Comparison of ENCODE assay signal across 14 cellular contexts in genomic region chr10:59284111-59284975, GRCh38.
DNase-seq lines count a peak whose midpoint lies in the region; TF ChIP-seq lines count a peak whose summit lies in the region.
"Had no signal": no experiment of that assay in that cellular context is flagged by ENCODE, and none has a peak within 500 bp of the region (broad histone marks: within the 10 kb centered on the region; RNA-seq: fewer than 3 reads in every experiment).

No MANE protein-coding gene starts in this region.

- H3K4me2 ChIP-seq in SK-N-SH (no peak overlapping the region), neural cell (ENCODE audit: low read length) (no peak overlapping the region)

- H3K9ac ChIP-seq in SK-N-SH, result no peak overlapping the region
- H3K9ac ChIP-seq in endocrine pancreas (ENCODE audit: control insufficient read depth, insufficient read depth, low read length), result no peak overlapping the region
- H3K9ac ChIP-seq in neural cell (ENCODE audit: low read length), result peak overlapping the region; percentile 42

- POLR2A ChIA-PET in SK-N-SH (lab: Yijun Ruan, JAX), result interaction anchor here (1.1 kb wide), 2 partner anchors 16 to 78 kb away, joined by 4 read pairs; partner anchors contain the start of gene FAM13C

- peak overlapping the region; percentile 53 for H3K27ac Mint-ChIP-seq in type B pancreatic cell
- no peak overlapping the region for H3K27ac Mint-ChIP-seq in activated T-helper 1 cell treated with anti-CD3 and anti-CD28 coated beads, Interleukin-12 subunit alpha, Interleukin-12 subunit beta, Interleukin-2, Interleukin-4 antibody, amounts not matched to agents 30 ng/mL and 10 ng/mL and 1 ng/mL, durations not matched to agents 14 hours and 24 hours and 36 hours

- H3K4me1 Mint-ChIP-seq in type B pancreatic cell (ENCODE audit: unreplicated experiment), result peaks cover 18% of the 10 kb centered on the region
- no peaks in the 10 kb centered on the region for H3K4me1 Mint-ChIP-seq in activated T-helper 1 cell treated with anti-CD3 and anti-CD28 coated beads, Interleukin-12 subunit alpha, Interleukin-12 subunit beta, Interleukin-2, Interleukin-4 antibody, amounts not matched to agents 30 ng/mL and 10 ng/mL and 1 ng/mL, durations not matched to agents 14 hours and 24 hours and 36 hours (ENCODE audit: low read depth)

- H3K9me3 Mint-ChIP-seq in type B pancreatic cell, result no peaks in the 10 kb centered on the region
- H3K9me3 Mint-ChIP-seq in activated T-helper 1 cell treated with anti-CD3 and anti-CD28 coated beads, Interleukin-12 subunit alpha, Interleukin-12 subunit beta, Interleukin-2, Interleukin-4 antibody, amounts not matched to agents 30 ng/mL and 10 ng/mL and 1 ng/mL, durations not matched to agents 14 hours and 24 hours and 36 hours, result no peaks in the 10 kb centered on the region

- H3K9me2 ChIP-seq in SK-N-SH (no peaks in the 10 kb centered on the region), neural cell (ENCODE audit: insufficient read depth, low read length) (no peaks in the 10 kb centered on the region)

- H3K4me3 ChIP-seq in SK-N-SH (ENCODE audit: low read depth in 2 of 2, low read length in 1 of 2) (no peak overlapping the region), endocrine pancreas (ENCODE audit: control insufficient read depth, insufficient read depth, low read length) (peak overlapping the region; percentile 55), neural cell (ENCODE audit: low read length) (peak overlapping the region; percentile 40)
- H3K4me3 ChIP-seq: ovary, smooth muscle cell, suprapubic skin had no signal

- intact Hi-C loops in activated T-helper 1 cell treated with anti-CD3 and anti-CD28 coated beads, Interleukin-12 subunit alpha, Interleukin-12 subunit beta, Interleukin-2, Interleukin-4 antibody, amounts not matched to agents 30 ng/mL and 10 ng/mL and 1 ng/mL, durations not matched to agents 14 hours and 24 hours and 36 hours (cut with micrococcal nuclease), result no loop called here

- no peak overlapping the region for H3K4me3 Mint-ChIP-seq in type B pancreatic cell
- no peak overlapping the region for H3K4me3 Mint-ChIP-seq in activated T-helper 1 cell treated with anti-CD3 and anti-CD28 coated beads, Interleukin-12 subunit alpha, Interleukin-12 subunit beta, Interleukin-2, Interleukin-4 antibody, amounts not matched to agents 30 ng/mL and 10 ng/mL and 1 ng/mL, durations not matched to agents 14 hours and 24 hours and 36 hours

- TF ChIP-seq RAD21 in SK-N-SH (IDR thresholded peaks at IDR 0.05; ENCODE audit: low read length) (no peak), neural cell (conservative IDR thresholded peaks at IDR 0.05) (no peak)

- TF ChIP-seq EP300 in SK-N-SH (IDR thresholded peaks at IDR 0.05; ENCODE audit: borderline replicate concordance in 1 of 2, low read depth in 1 of 2, low read length in 1 of 2) (no peak), neural cell (conservative IDR thresholded peaks at IDR 0.05; ENCODE audit: poor library complexity, severe bottlenecking) (no peak)

- peaks cover 9% of the 10 kb centered on the region for H3K36me3 Mint-ChIP-seq in type B pancreatic cell
- H3K36me3 Mint-ChIP-seq in activated T-helper 1 cell treated with anti-CD3 and anti-CD28 coated beads, Interleukin-12 subunit alpha, Interleukin-12 subunit beta, Interleukin-2, Interleukin-4 antibody, amounts not matched to agents 30 ng/mL and 10 ng/mL and 1 ng/mL, durations not matched to agents 14 hours and 24 hours and 36 hours (ENCODE audit: low read depth), result no peaks in the 10 kb centered on the region

- H3K27me3 ChIP-seq in SK-N-SH (ENCODE audit: insufficient read depth), result no peaks in the 10 kb centered on the region
- H3K27me3 ChIP-seq in endocrine pancreas (ENCODE audit: control insufficient read depth, insufficient read depth, low read length), result no peaks in the 10 kb centered on the region
- H3K27me3 ChIP-seq in neural cell (ENCODE audit: insufficient read depth, low read depth, low read length), result no peaks in the 10 kb centered on the region
- H3K27me3 ChIP-seq: BE2C, ovary, suprapubic skin had no signal

- no peaks in the 10 kb centered on the region for H3K79me2 ChIP-seq in SK-N-SH (ENCODE audit: insufficient read depth)
- H3K79me2 ChIP-seq in neural cell (replicated peaks; ENCODE audit: insufficient read depth, low read length), result no peaks in the 10 kb centered on the region

- H3K36me3 ChIP-seq in SK-N-SH (replicated peaks in 1 of 2; ENCODE audit: control insufficient read depth in 1 of 2, insufficient read depth in 2 of 2, low read length in 1 of 2) (peaks cover 7 to 9% of the 10 kb centered on the region in 2 experiments), endocrine pancreas (ENCODE audit: control insufficient read depth, insufficient read depth, low read length) (no peaks in the 10 kb centered on the region), neural cell (ENCODE audit: insufficient read depth, low read length) (peaks cover 12% of the 10 kb centered on the region)
- H3K36me3 ChIP-seq: BE2C, ovary, suprapubic skin had no signal

- H3K9me3 ChIP-seq in SK-N-SH (no peaks in the 10 kb centered on the region), endocrine pancreas (ENCODE audit: control insufficient read depth, low read length) (no peaks in the 10 kb centered on the region), neural cell (ENCODE audit: low read length) (no peaks in the 10 kb centered on the region)
- H3K9me3 ChIP-seq: BE2C, ovary, suprapubic skin had no signal

- DNase-seq in SK-N-SH (peak; percentile 14), type B pancreatic cell (ENCODE audit: extremely low spot score, unreplicated experiment) (no peak), T-helper 1 cell (no peak)
- no peak for DNase-seq in activated CD4-positive, alpha-beta T cell treated with anti-CD3 and anti-CD28 coated beads, Interleukin-2, amount 50 U/mL, for 1 hour
- DNase-seq in activated T-helper 1 cell treated with anti-CD3 and anti-CD28 coated beads, Interleukin-12 subunit alpha, Interleukin-12 subunit beta, Interleukin-2, Interleukin-4 antibody, amounts not matched to agents 30 ng/mL and 10 ng/mL and 1 ng/mL, durations not matched to agents 14 hours and 24 hours and 36 hours (ENCODE audit: low spot score), result no peak
- DNase-seq: activated effector memory CD4-positive, alpha-beta T cell treated with anti-CD3 and anti-CD28 coated beads, Interleukin-2, amount 50 U/mL, for 16 hours; left ventricle myocardium superior; stimulated activated CD4-positive, alpha-beta T cell treated with anti-CD3 and anti-CD28 coated beads, Interleukin-4, amount 100 ng/mL, for 24 hours had no signal

- H3F3A ChIP-seq in SK-N-SH (replicated peaks; ENCODE audit: insufficient read depth) (no peaks in the 10 kb centered on the region), neural cell (ENCODE audit: insufficient read depth, low read length, poor library complexity, severe bottlenecking) (peaks cover 3% of the 10 kb centered on the region)

- TF ChIP-seq CTCF in SK-N-SH (IDR thresholded peaks at IDR 0.05) (no peak), neural cell (IDR thresholded peaks at IDR 0.05; ENCODE audit: poor library complexity, severe bottlenecking) (no peak), type B pancreatic cell (conservative IDR thresholded peaks at IDR 0.05) (no peak)

- CTCF ChIA-PET in SK-N-SH (lab: Yijun Ruan, JAX), result interaction anchor here (0.7 kb wide), 1 partner anchor 296 kb away, joined by 3 read pairs; no protein-coding TSS in a partner anchor

- H4K20me1 ChIP-seq in SK-N-SH (ENCODE audit: insufficient read depth), result no peaks in the 10 kb centered on the region
- no peaks in the 10 kb centered on the region for H4K20me1 ChIP-seq in neural cell (ENCODE audit: insufficient read depth)

- H3K27ac ChIP-seq in SK-N-SH (ENCODE audit: low read depth in 2 of 2, low read length in 1 of 2), result peak overlapping the region in 1 of 2 experiments; percentile 58; a peak in 2 of 4 replicates
- peak overlapping the region; percentile 58 for H3K27ac ChIP-seq in neural cell (ENCODE audit: low read length)
- H3K27ac ChIP-seq: ovary, suprapubic skin had no signal

- peaks cover 0 to 14% of the 10 kb centered on the region in 2 experiments; a peak in 1 of 4 replicates for H3K4me1 ChIP-seq in SK-N-SH (ENCODE audit: control insufficient read depth in 1 of 2, insufficient read depth in 2 of 2, low read depth in 1 of 2, low read length in 1 of 2)
- H3K4me1 ChIP-seq in endocrine pancreas (ENCODE audit: control insufficient read depth, insufficient read depth, low read length), result no peaks in the 10 kb centered on the region

- WGBS in SK-N-SH (ENCODE audit: low lambda C conversion rate), result 58% methylated on average over 7 of the region's 7 CpGs

- H2AFZ ChIP-seq in SK-N-SH (ENCODE audit: low read depth), result no peak overlapping the region
- H2AFZ ChIP-seq in neural cell (ENCODE audit: low read depth, low read length), result no peak overlapping the region

- H3K27me3 Mint-ChIP-seq in type B pancreatic cell, result no peaks in the 10 kb centered on the region
- H3K27me3 Mint-ChIP-seq in activated T-helper 1 cell treated with anti-CD3 and anti-CD28 coated beads, Interleukin-12 subunit alpha, Interleukin-12 subunit beta, Interleukin-2, Interleukin-4 antibody, amounts not matched to agents 30 ng/mL and 10 ng/mL and 1 ng/mL, durations not matched to agents 14 hours and 24 hours and 36 hours (ENCODE audit: insufficient read depth), result peaks cover 1% of the 10 kb centered on the region

TF ChIP-seq in SK-N-SH, 30 proteins besides CTCF, POLR2A, EP300 and RAD21:
- 0 out of 2 replicates have a peak, but pooled peaks have one; percentile 13 for TF ChIP-seq PBX3 (IDR thresholded peaks at IDR 0.05)
- no peak for TF ChIP-seq RCOR1 (IDR thresholded peaks at IDR 0.05; ENCODE audit: low read length)

TF ChIP-seq in neural cell, 6 proteins besides CTCF, POLR2A, EP300 and RAD21:
- TF ChIP-seq TAF1 (IDR thresholded peaks at IDR 0.05; ENCODE audit: low read depth), result no peak

Comparison
In these comparisons a context has a peak if more than half of its experiments do, and no peak if none do; other contexts are left out.
1. H3K4me3 ChIP-seq: peak in endocrine pancreas (single experiment) and neural cell (single experiment); none in SK-N-SH (0 of 2).